Comparison of ENCODE assay signal across 31 cellular contexts in genomic region chr11:17252704-17253103, GRCh38. TPM values are rescaled to one million over a fixed set of nuclear protein-coding genes. Genes with fewer than 3 reads are reported as not detected.
DNase-seq lines count a peak whose midpoint lies in the region; ATAC-seq lines count a peak whose summit lies in the region.
"Had no signal": no experiment of that assay in that cellular context is flagged by ENCODE, and none has a peak within 500 bp of the region (broad histone marks: within the 10 kb centered on the region; RNA-seq: fewer than 3 reads in every experiment).

No MANE protein-coding gene starts in this region.

- no peak overlapping the region for H3K27ac Mint-ChIP-seq in activated T-cell treated with anti-CD3 and anti-CD28 coated beads, Interleukin-2, amount 50 U/mL, for 72 hours
- H3K27ac Mint-ChIP-seq in activated T-helper 17 cell treated with anti-CD3 and anti-CD28 coated beads, Interleukin-2, amount 50 U/mL, for 72 hours: no peak overlapping the region
- H3K27ac Mint-ChIP-seq in stimulated activated effector memory CD8-positive, alpha-beta T cell treated with anti-CD3 and anti-CD28 coated beads, Interleukin-12 subunit alpha, Interleukin-12 subunit beta, amount 100 ng/mL, for 72 hours: no peak overlapping the region
- no peak overlapping the region for H3K27ac Mint-ChIP-seq in T-helper 17 cell
- H3K27ac Mint-ChIP-seq: B cell; CD4-positive, alpha-beta memory T cell; CD4-positive, alpha-beta T cell; CD4-positive, CD25-positive, alpha-beta regulatory T cell; CD8-positive, alpha-beta memory T cell; CD8-positive, alpha-beta T cell had no signal

- no peaks in the 10 kb centered on the region for H3K9me3 Mint-ChIP-seq in activated T-cell treated with anti-CD3 and anti-CD28 coated beads, Interleukin-2, amount 50 U/mL, for 72 hours
- no peaks in the 10 kb centered on the region for H3K9me3 Mint-ChIP-seq in activated T-helper 17 cell treated with anti-CD3 and anti-CD28 coated beads, Interleukin-2, amount 50 U/mL, for 72 hours
- no peaks in the 10 kb centered on the region for H3K9me3 Mint-ChIP-seq in stimulated activated effector memory CD8-positive, alpha-beta T cell treated with anti-CD3 and anti-CD28 coated beads, Interleukin-12 subunit alpha, Interleukin-12 subunit beta, amount 100 ng/mL, for 72 hours
- H3K9me3 Mint-ChIP-seq: CD4-positive, alpha-beta memory T cell; CD4-positive, alpha-beta T cell; CD4-positive, CD25-positive, alpha-beta regulatory T cell; CD8-positive, alpha-beta memory T cell; CD8-positive, alpha-beta T cell had no signal

- H3K4me3 Mint-ChIP-seq in activated T-cell treated with anti-CD3 and anti-CD28 coated beads, Interleukin-2, amount 50 U/mL, for 72 hours: no peak overlapping the region
- H3K4me3 Mint-ChIP-seq in activated T-helper 17 cell treated with anti-CD3 and anti-CD28 coated beads, Interleukin-2, amount 50 U/mL, for 72 hours: no peak overlapping the region
- no peak overlapping the region for H3K4me3 Mint-ChIP-seq in stimulated activated effector memory CD8-positive, alpha-beta T cell treated with anti-CD3 and anti-CD28 coated beads, Interleukin-12 subunit alpha, Interleukin-12 subunit beta, amount 100 ng/mL, for 72 hours
- H3K4me3 Mint-ChIP-seq in T-helper 17 cell: no peak overlapping the region
- H3K4me3 Mint-ChIP-seq: B cell; CD14-positive monocyte; CD4-positive, alpha-beta memory T cell; CD4-positive, alpha-beta T cell; CD4-positive, CD25-positive, alpha-beta regulatory T cell; CD8-positive, alpha-beta memory T cell; CD8-positive, alpha-beta T cell had no signal

- H3K4me1 Mint-ChIP-seq in activated T-cell treated with anti-CD3 and anti-CD28 coated beads, Interleukin-2, amount 50 U/mL, for 72 hours (ENCODE audit: low read depth): peaks cover 17% of the 10 kb centered on the region
- H3K4me1 Mint-ChIP-seq in activated T-helper 17 cell treated with anti-CD3 and anti-CD28 coated beads, Interleukin-2, amount 50 U/mL, for 72 hours: peaks cover 8% of the 10 kb centered on the region
- H3K4me1 Mint-ChIP-seq in stimulated activated effector memory CD8-positive, alpha-beta T cell treated with anti-CD3 and anti-CD28 coated beads, Interleukin-12 subunit alpha, Interleukin-12 subunit beta, amount 100 ng/mL, for 72 hours: peaks cover 10% of the 10 kb centered on the region
- H3K4me1 Mint-ChIP-seq in T-helper 17 cell: peaks cover 7% of the 10 kb centered on the region
- H3K4me1 Mint-ChIP-seq: B cell had no signal

- no peak for DNase-seq in activated T-cell treated with anti-CD3 and anti-CD28 coated beads, Interleukin-2, amount 50 U/mL, for 72 hours
- no peak for DNase-seq in activated T-cell treated with anti-CD3 and anti-CD28 coated beads for 4 hours
- no peak for DNase-seq in stimulated activated effector memory CD8-positive, alpha-beta T cell treated with anti-CD3 and anti-CD28 coated beads, Interleukin-12 subunit alpha, Interleukin-12 subunit beta, amount 100 ng/mL, for 72 hours (ENCODE audit: low spot score in 2 of 2)
- DNase-seq in T-helper 17 cell: no peak
- DNase-seq: 8988T; ACHN; AML-193; BE2C; C1 segment of cervical spinal cord; Caco-2; Calu3; CD4-positive, alpha-beta memory T cell; CD4-positive, alpha-beta T cell; CD4-positive, CD25-positive, alpha-beta regulatory T cell; CD8-positive, alpha-beta memory T cell; CD8-positive, alpha-beta T cell; COR-L47; DMS 273 treated with DMSO at 0.1 percent for 48 hours; DMS153; DMS53; DMS79; DMS79 treated with DMSO at 0.1 percent for 48 hours; DND-41; EL had no signal

- peak; percentile 28 to 65 for ATAC-seq in activated T-cell treated with anti-CD3 and anti-CD28 coated beads, Interleukin-2, amount 50 U/mL, for 72 hours (replicated peaks in 1 of 2)
- peak; percentile 23 for ATAC-seq in activated T-helper 17 cell treated with anti-CD3 and anti-CD28 coated beads, Interleukin-2, amount 50 U/mL, for 72 hours (replicated peaks)
- ATAC-seq in stimulated activated effector memory CD8-positive, alpha-beta T cell treated with anti-CD3 and anti-CD28 coated beads, Interleukin-12 subunit alpha, Interleukin-12 subunit beta, amount 100 ng/mL, for 72 hours: peak; percentile 63
- ATAC-seq in T-helper 17 cell: no peak
- no peak for ATAC-seq in HG02973 (IDR thresholded peaks at IDR 0.05; ENCODE audit: unreplicated experiment)
- ATAC-seq: A549; CD8-positive, alpha-beta T cell had no signal

- peaks cover 0 to 2% of the 10 kb centered on the region in 2 donors for H3K36me3 Mint-ChIP-seq in activated T-cell treated with anti-CD3 and anti-CD28 coated beads, Interleukin-2, amount 50 U/mL, for 72 hours (ENCODE audit: insufficient read depth in 2 of 2)
- no peaks in the 10 kb centered on the region for H3K36me3 Mint-ChIP-seq in activated T-helper 17 cell treated with anti-CD3 and anti-CD28 coated beads, Interleukin-2, amount 50 U/mL, for 72 hours (ENCODE audit: low read depth)
- H3K36me3 Mint-ChIP-seq in stimulated activated effector memory CD8-positive, alpha-beta T cell treated with anti-CD3 and anti-CD28 coated beads, Interleukin-12 subunit alpha, Interleukin-12 subunit beta, amount 100 ng/mL, for 72 hours: no peaks in the 10 kb centered on the region
- H3K36me3 Mint-ChIP-seq in T-helper 17 cell (ENCODE audit: low read depth): peaks cover 2% of the 10 kb centered on the region
- H3K36me3 Mint-ChIP-seq: CD14-positive monocyte; CD4-positive, alpha-beta memory T cell; CD4-positive, CD25-positive, alpha-beta regulatory T cell; CD8-positive, alpha-beta T cell had no signal

- peaks cover 16% of the 10 kb centered on the region for H3K27me3 Mint-ChIP-seq in activated T-cell treated with anti-CD3 and anti-CD28 coated beads, Interleukin-2, amount 50 U/mL, for 72 hours (ENCODE audit: low read depth)
- peaks cover 13% of the 10 kb centered on the region for H3K27me3 Mint-ChIP-seq in activated T-helper 17 cell treated with anti-CD3 and anti-CD28 coated beads, Interleukin-2, amount 50 U/mL, for 72 hours
- H3K27me3 Mint-ChIP-seq in T-helper 17 cell: peaks cover 18% of the 10 kb centered on the region
- H3K27me3 Mint-ChIP-seq: CD4-positive, alpha-beta T cell had no signal

- no peaks in the 10 kb centered on the region for H3K9me3 ChIP-seq in T-helper 17 cell (ENCODE audit: control insufficient read depth, low read length, poor library complexity, severe bottlenecking)
- H3K9me3 ChIP-seq: A549; BE2C; BLaER1; BLaER1 treated with 17β-estradiol and CSF1 and Interleukin-3, amounts not matched to agents 10 nM and 100 nM; Caco-2 had no signal

RNA-seq across cellular contexts. Expression of gene NUCB2, which starts 23.8 kb away (rescaled TPM):
- total RNA-seq in activated T-cell treated with anti-CD3 and anti-CD28 coated beads, Interleukin-2, amount 50 U/mL, for 72 hours: 10 to 100 TPM; 62.0 to 64.6 TPM
- total RNA-seq in activated T-helper 17 cell treated with anti-CD3 and anti-CD28 coated beads, Interleukin-2, amount 50 U/mL, for 72 hours: 10 to 100 TPM; 28.3 to 39.0 TPM
- total RNA-seq in T-helper 17 cell: 10 to 100 TPM; 29.5 to 33.6 TPM

RNA-seq across cellular contexts. Expression of gene PIK3C2A, which starts 44.9 kb away (rescaled TPM):
- total RNA-seq in activated T-cell treated with anti-CD3 and anti-CD28 coated beads, Interleukin-2, amount 50 U/mL, for 72 hours: 10 to 100 TPM; 23.6 to 26.6 TPM
- total RNA-seq in activated T-helper 17 cell treated with anti-CD3 and anti-CD28 coated beads, Interleukin-2, amount 50 U/mL, for 72 hours: 10 to 100 TPM; 22.3 to 40.4 TPM
- 10 to 100 TPM; 33.0 to 42.0 TPM for total RNA-seq in T-helper 17 cell

Comparison
In these comparisons a context has a peak if more than half of its experiments do, and no peak if none do; other contexts are left out.
1. ATAC-seq: peak in activated T-cell treated with anti-CD3 and anti-CD28 coated beads, Interleukin-2, amount 50 U/mL, for 72 hours (2 of 2), activated T-helper 17 cell treated with anti-CD3 and anti-CD28 coated beads, Interleukin-2, amount 50 U/mL, for 72 hours (single experiment) and stimulated activated effector memory CD8-positive, alpha-beta T cell treated with anti-CD3 and anti-CD28 coated beads, Interleukin-12 subunit alpha, Interleukin-12 subunit beta, amount 100 ng/mL, for 72 hours (single experiment); none in T-helper 17 cell (single experiment) and HG02973 (single experiment).